ENCODE assay signal across 28 cellular contexts in genomic region chr15:87653646-87654045, GRCh38.
"Had no signal": no experiment of that assay in that cellular context is flagged by ENCODE, and none has a peak within 500 bp of the region (broad histone marks: within the 10 kb centered on the region; RNA-seq: fewer than 3 reads in every experiment).

No MANE protein-coding gene starts in this region.

- ATAC-seq: left colon; left lung; lower lobe of right lung; natural killer cell; psoas muscle; right lobe of liver; stimulated activated memory B cell treated with anti-CD40 and anti-IgM and Interleukin-4, amounts not matched to agents 10 μg/mL and 1 μg/mL and 100 μg/mL, for 72 hours; stimulated activated naive CD8-positive, alpha-beta T cell treated with anti-CD3 and anti-CD28 coated beads, Interleukin-15, amount 100 ng/mL, for 72 hours had no signal

- H3K9me3 ChIP-seq: left lung, lower lobe of right lung, neutrophil, psoas muscle, right lobe of liver, tibial nerve, vagina had no signal

- H3K4me2 ChIP-seq: neural progenitor cell, smooth muscle cell had no signal

- H3K36me3 ChIP-seq: left lung, lower lobe of right lung, neural progenitor cell, neutrophil, right lobe of liver, tibial nerve, vagina had no signal

- H3K27ac ChIP-seq: left lung, lower lobe of right lung, neural progenitor cell, neutrophil, parathyroid adenoma, psoas muscle, right lobe of liver, tibial nerve, vagina had no signal

- DNase-seq: hypothalamus; immature natural killer cell; kidney; left colon; left lung; lower lobe of right lung; mammary epithelial cell; mesenchymal stem cell; naive B cell; natural killer cell; nephron progenitor cell; occipital lobe; psoas muscle; right lobe of liver; stimulated activated CD4-positive, alpha-beta T cell treated with anti-CD3 and anti-CD28 coated beads, Interleukin-1b, Interleukin-23, amount 100 ng/mL, for 48 hours; stimulated activated CD4-positive, alpha-beta T cell treated with anti-CD3 and anti-CD28 coated beads, Interleukin-2, amount 100 ng/mL, for 48 hours; stimulated activated CD4-positive, alpha-beta T cell treated with anti-CD3 and anti-CD28 coated beads, Interleukin-4, amount 100 ng/mL, for 4 hours; stimulated activated CD8-positive, alpha-beta memory T cell treated with anti-CD3 and anti-CD28 coated beads, Interleukin-4, amount 100 ng/mL, for 48 hours; stimulated activated naive CD4-positive, alpha-beta T cell treated with Interleukin-2 at 50 U/mL for 16 hours; stimulated activated naive CD8-positive, alpha-beta T cell treated with anti-CD3 and anti-CD28 coated beads, Interleukin-15, amount 100 ng/mL, for 72 hours; substantia nigra had no signal

- H3K4me1 ChIP-seq: left lung, lower lobe of right lung, neural progenitor cell, parathyroid adenoma, psoas muscle, right lobe of liver, tibial nerve, vagina had no signal

- H3K27me3 ChIP-seq: left lung, neural progenitor cell, neutrophil, right lobe of liver, tibial nerve, vagina had no signal

- H3K4me3 ChIP-seq: left lung, lower lobe of right lung, neural progenitor cell, psoas muscle, right lobe of liver, smooth muscle cell, tibial nerve, vagina had no signal

- H3K9ac ChIP-seq: neural progenitor cell, parathyroid adenoma had no signal

- H3K79me2 ChIP-seq: parathyroid adenoma had no signal
